In the genomic region with DNA sequence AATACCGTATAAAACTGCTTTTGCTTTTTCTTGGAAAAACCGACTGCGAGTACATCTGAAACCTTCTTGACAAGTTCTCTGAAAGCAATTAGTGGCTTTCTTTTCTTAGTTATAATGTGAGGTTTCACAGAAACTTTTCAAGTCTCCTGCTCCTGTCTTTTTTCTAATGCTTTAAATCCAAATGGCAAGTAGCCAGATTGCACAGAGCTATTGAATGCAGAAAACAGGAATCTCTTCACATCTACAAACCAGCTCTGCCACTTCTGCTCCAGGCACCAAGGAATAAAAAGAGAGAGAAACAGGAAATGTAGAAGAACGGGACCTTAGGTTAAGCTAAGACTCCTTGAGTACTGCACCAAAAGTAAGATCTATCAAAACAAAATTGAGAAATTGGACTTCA, we compare ENCODE assay signal across 13 cellular contexts.
DNase-seq lines count a peak whose midpoint lies in the region; ATAC-seq and TF ChIP-seq lines count a peak whose summit lies in the region.
"Had no signal": no experiment of that assay in that cellular context is flagged by ENCODE, and none has a peak within 500 bp of the region (broad histone marks: within the 10 kb centered on the region; RNA-seq: fewer than 3 reads in every experiment).

No MANE protein-coding gene starts in this region.

- 12 to 27% methylated on average over 4 of the region's 4 CpGs for WGBS in esophagus squamous epithelium, 2 donors

- H3K4me3 ChIP-seq in GM06990 (replicated peaks; ENCODE audit: low read depth, low read length) (no peak overlapping the region), LNCaP clone FGC (ENCODE audit: low read depth, low read length) (no peak overlapping the region), MG63 (no peak overlapping the region), esophagus squamous epithelium (no peak overlapping the region), right atrium auricular region (no peak overlapping the region)

- ATAC-seq in GM21390 (IDR thresholded peaks at IDR 0.05; ENCODE audit: unreplicated experiment), result peak; percentile 70
- ATAC-seq: stimulated activated naive B cell treated with anti-CD40 and anti-IgM and Interleukin-4, amounts not matched to agents 10 μg/mL and 1 μg/mL and 100 μg/mL, for 72 hours had no signal

- H3K27ac Mint-ChIP-seq in brain (peak overlapping the region in 1 of 5 experiments; percentile 13), HFFc6 (no peak overlapping the region)
- H3K27ac Mint-ChIP-seq: stimulated activated naive B cell treated with anti-CD40 and anti-IgM and Interleukin-4, amounts not matched to agents 10 μg/mL and 1 μg/mL and 100 μg/mL, for 72 hours had no signal

- intact Hi-C loops in esophagus squamous epithelium (cut with DNase I), result loop anchor here (5.0 kb wide), 1 partner anchor 83 kb away; no protein-coding TSS in a partner anchor

- TF ChIP-seq POLR2A in esophagus squamous epithelium (IDR thresholded peaks at IDR 0.05), result no peak

- H3K4me1 Mint-ChIP-seq in brain, result peaks cover 19% of the 10 kb centered on the region
- H3K4me1 Mint-ChIP-seq in HFFc6 (ENCODE audit: low read depth), result no peaks in the 10 kb centered on the region
- H3K4me1 Mint-ChIP-seq: stimulated activated naive B cell treated with anti-CD40 and anti-IgM and Interleukin-4, amounts not matched to agents 10 μg/mL and 1 μg/mL and 100 μg/mL, for 72 hours had no signal

- no peaks in the 10 kb centered on the region for H3K36me3 Mint-ChIP-seq in brain
- H3K36me3 Mint-ChIP-seq in HFFc6 (ENCODE audit: low read depth), result no peaks in the 10 kb centered on the region
- H3K36me3 Mint-ChIP-seq: stimulated activated naive B cell treated with anti-CD40 and anti-IgM and Interleukin-4, amounts not matched to agents 10 μg/mL and 1 μg/mL and 100 μg/mL, for 72 hours had no signal

- no peaks in the 10 kb centered on the region for H3K27me3 Mint-ChIP-seq in brain
- H3K27me3 Mint-ChIP-seq in HFFc6 (ENCODE audit: insufficient read depth), result no peaks in the 10 kb centered on the region

- H3K36me3 ChIP-seq in GM06990 (ENCODE audit: control insufficient read depth, insufficient read depth, low read length), result no peaks in the 10 kb centered on the region
- no peaks in the 10 kb centered on the region for H3K36me3 ChIP-seq in MG63
- H3K36me3 ChIP-seq in esophagus squamous epithelium, result no peaks in the 10 kb centered on the region
- H3K36me3 ChIP-seq in right atrium auricular region, result no peaks in the 10 kb centered on the region

- H3K27ac ChIP-seq in esophagus squamous epithelium (peak overlapping the region in 2 of 4 donors; percentile 28 to 38), right atrium auricular region (no peak overlapping the region)
- H3K27ac ChIP-seq: C4-2B had no signal

- H3K9me3 ChIP-seq in MG63, result no peaks in the 10 kb centered on the region
- no peaks in the 10 kb centered on the region for H3K9me3 ChIP-seq in esophagus squamous epithelium
- H3K9me3 ChIP-seq in right atrium auricular region, result no peaks in the 10 kb centered on the region

- H3K27me3 ChIP-seq in GM06990 (replicated peaks; ENCODE audit: control insufficient read depth, insufficient read depth, low read length) (no peaks in the 10 kb centered on the region), MG63 (no peaks in the 10 kb centered on the region), esophagus squamous epithelium (no peaks in the 10 kb centered on the region), right atrium auricular region (no peaks in the 10 kb centered on the region)

- H3K9me3 Mint-ChIP-seq in brain (peaks cover 0 to 3% (median 0%) of the 10 kb centered on the region in 5 experiments), HFFc6 (no peaks in the 10 kb centered on the region)
- H3K9me3 Mint-ChIP-seq: stimulated activated naive B cell treated with anti-CD40 and anti-IgM and Interleukin-4, amounts not matched to agents 10 μg/mL and 1 μg/mL and 100 μg/mL, for 72 hours had no signal

- TF ChIP-seq CTCF in GM06990 (IDR thresholded peaks at IDR 0.05; ENCODE audit: insufficient read depth, low read length, poor library complexity, severe bottlenecking) (no peak), LNCaP clone FGC (IDR thresholded peaks at IDR 0.05; ENCODE audit: control insufficient read depth, extremely low read depth, insufficient read depth) (no peak), brain (conservative IDR thresholded peaks at IDR 0.05) (no peak), esophagus squamous epithelium (IDR thresholded peaks at IDR 0.05) (no peak), right atrium auricular region (IDR thresholded peaks at IDR 0.05) (no peak), HFFc6 (IDR thresholded peaks at IDR 0.05) (no peak)

- H3K4me3 Mint-ChIP-seq in brain, result peak overlapping the region in 3 of 5 experiments; percentile 4 to 78 (median 9)
- no peak overlapping the region for H3K4me3 Mint-ChIP-seq in HFFc6
- H3K4me3 Mint-ChIP-seq: stimulated activated naive B cell treated with anti-CD40 and anti-IgM and Interleukin-4, amounts not matched to agents 10 μg/mL and 1 μg/mL and 100 μg/mL, for 72 hours had no signal

- H3K4me1 ChIP-seq in esophagus squamous epithelium (peaks cover 0 to 30% (median 0%) of the 10 kb centered on the region in 3 donors), right atrium auricular region (no peaks in the 10 kb centered on the region)

- DNase-seq in GM06990 (ENCODE audit: extremely low read depth, insufficient read length), result peak; percentile 15
- DNase-seq in LNCaP clone FGC (ENCODE audit: low read depth), result peak; percentile 61
- DNase-seq in MG63, result no peak
- DNase-seq in esophagus squamous epithelium (lab: John Stamatoyannopoulos, UW), result no peak
- DNase-seq in right atrium auricular region (ENCODE audit: low spot score), result no peak
- no peak for DNase-seq in HFFc6
- DNase-seq: activated CD8-positive, alpha-beta memory T cell treated with anti-CD3 and anti-CD28 coated beads, Interleukin-2, amount 50 U/mL, for 48 hours; erythroblast; NCI-H1105 treated with DMSO at 0.1 percent for 48 hours; stimulated activated naive B cell treated with anti-CD40 and anti-IgM and Interleukin-4, amounts not matched to agents 10 μg/mL and 1 μg/mL and 100 μg/mL, for 72 hours had no signal

Comparison
In these comparisons a context has a peak if more than half of its experiments do, and no peak if none do; other contexts are left out.
1. DNase-seq: peak in GM06990 (single experiment) and LNCaP clone FGC (single experiment); none in MG63 (single experiment), esophagus squamous epithelium (single experiment), right atrium auricular region (single experiment) and HFFc6 (single experiment).